In the genomic region with DNA sequence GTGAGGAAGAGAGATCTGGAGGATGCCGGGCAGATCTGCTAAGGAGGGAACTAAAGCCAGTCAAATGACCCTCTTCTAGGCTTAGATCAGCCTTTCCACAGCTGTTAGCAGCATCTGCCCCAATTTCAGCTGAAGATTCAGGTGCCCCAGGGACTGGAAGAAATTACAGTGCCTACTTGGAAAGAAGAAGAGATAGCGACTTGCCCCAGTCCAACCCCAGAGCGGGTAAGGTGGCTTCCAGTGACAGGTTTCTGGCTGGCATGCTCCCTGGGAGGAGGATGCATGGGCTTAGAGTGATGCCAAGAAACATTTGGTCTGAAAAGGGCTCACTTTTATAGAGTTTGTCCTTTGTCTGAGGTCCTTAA, we compare ENCODE assay signal across 8 cellular contexts. TPM values are rescaled to one million over a fixed set of nuclear protein-coding genes. Genes with fewer than 3 reads are reported as not detected.
DNase-seq lines count a peak whose midpoint lies in the region; ATAC-seq, FAIRE-seq and TF ChIP-seq lines count a peak whose summit lies in the region.

No MANE protein-coding gene starts in this region.

- H3K4me3 ChIP-seq in iPS-20b (ENCODE audit: low read length) (peak overlapping the region; percentile 91), testis (peak overlapping the region; percentile 74)

- FAIRE-seq in GM12891 (lab: Jason Lieb, UNC) = no peak

- intact Hi-C loops in testis (cut with DNase I; ENCODE audit: low total_unique reads) = no loop called here

- H3K9me3 Mint-ChIP-seq in activated CD4-positive, alpha-beta T cell treated with anti-CD3 and anti-CD28 coated beads, Interleukin-2, amount 10 ng/mL, durations not matched to agents 7 days and 5 days = no peaks in the 10 kb centered on the region
- H3K9me3 Mint-ChIP-seq in activated CD8-positive, alpha-beta T cell treated with anti-CD3 and anti-CD28 coated beads, Interleukin-2, amount 10 ng/mL, durations not matched to agents 7 days and 5 days (ENCODE audit: insufficient read depth) = no peaks in the 10 kb centered on the region

- H3K27ac Mint-ChIP-seq in activated CD4-positive, alpha-beta T cell treated with anti-CD3 and anti-CD28 coated beads, Interleukin-2, amount 10 ng/mL, durations not matched to agents 7 days and 5 days = peak overlapping the region; percentile 94
- peak overlapping the region; percentile 92 for H3K27ac Mint-ChIP-seq in activated CD8-positive, alpha-beta T cell treated with anti-CD3 and anti-CD28 coated beads, Interleukin-2, amount 10 ng/mL, durations not matched to agents 7 days and 5 days

- 11% methylated on average over 3 of the region's 3 CpGs for WGBS in testis, 2 donors

- CTCF ChIA-PET in activated CD4-positive, alpha-beta T cell treated with anti-CD3 and anti-CD28 coated beads, Interleukin-2, amount 10 ng/mL, durations not matched to agents 7 days and 5 days (lab: Charles Lee) = interaction anchor here (0.8 to 1.1 kb wide), 3 partner anchors 10 to 30 kb away, joined by 3 to 5 read pairs (median 3); no protein-coding TSS in a partner anchor
- CTCF ChIA-PET in activated CD8-positive, alpha-beta T cell treated with anti-CD3 and anti-CD28 coated beads, Interleukin-2, amount 10 ng/mL, durations not matched to agents 7 days and 5 days (lab: Charles Lee) = interaction anchor here (0.6 to 1.8 kb wide), 3 partner anchors 28 to 249 kb away, joined by 3 to 5 read pairs (median 3); a partner anchor contains a TSS

- no peak for DNase-seq in activated CD4-positive, alpha-beta T cell treated with anti-CD3 and anti-CD28 coated beads, Interleukin-2, amount 10 ng/mL, durations not matched to agents 7 days and 5 days
- no peak for DNase-seq in activated CD4-positive, alpha-beta T cell treated with anti-CD3 and anti-CD28 coated beads, Interleukin-2, amount 50 U/mL, for 1 hour
- DNase-seq in activated CD8-positive, alpha-beta T cell treated with anti-CD3 and anti-CD28 coated beads, Interleukin-2, amount 10 ng/mL, durations not matched to agents 7 days and 5 days = no peak
- DNase-seq in testis = no peak
- no peak for DNase-seq in GM12891 (ENCODE audit: insufficient read length, low spot score)
- DNase-seq in AML-193 (lab: John Stamatoyannopoulos, UW) = no peak

- peak; percentile 15 for ATAC-seq in activated CD8-positive, alpha-beta T cell treated with anti-CD3 and anti-CD28 coated beads, Interleukin-2, amount 10 ng/mL, durations not matched to agents 7 days and 5 days
- no peak for ATAC-seq in GM18520 (IDR thresholded peaks at IDR 0.05; ENCODE audit: unreplicated experiment)

- peaks cover 10% of the 10 kb centered on the region for H3K36me3 Mint-ChIP-seq in activated CD4-positive, alpha-beta T cell treated with anti-CD3 and anti-CD28 coated beads, Interleukin-2, amount 10 ng/mL, durations not matched to agents 7 days and 5 days (ENCODE audit: low read depth)
- H3K36me3 Mint-ChIP-seq in activated CD8-positive, alpha-beta T cell treated with anti-CD3 and anti-CD28 coated beads, Interleukin-2, amount 10 ng/mL, durations not matched to agents 7 days and 5 days (ENCODE audit: low read depth) = no peaks in the 10 kb centered on the region

- peak overlapping the region; percentile 85 for H3K9ac ChIP-seq in iPS-20b (ENCODE audit: low read depth, low read length)

- peaks cover 47% of the 10 kb centered on the region for H3K4me1 Mint-ChIP-seq in activated CD4-positive, alpha-beta T cell treated with anti-CD3 and anti-CD28 coated beads, Interleukin-2, amount 10 ng/mL, durations not matched to agents 7 days and 5 days
- peaks cover 33% of the 10 kb centered on the region for H3K4me1 Mint-ChIP-seq in activated CD8-positive, alpha-beta T cell treated with anti-CD3 and anti-CD28 coated beads, Interleukin-2, amount 10 ng/mL, durations not matched to agents 7 days and 5 days (ENCODE audit: low read depth)

- no peaks in the 10 kb centered on the region for H3K9me3 ChIP-seq in iPS-20b (ENCODE audit: insufficient read depth, low read depth, low read length)
- H3K9me3 ChIP-seq in testis = no peaks in the 10 kb centered on the region

- H3K4me3 Mint-ChIP-seq in activated CD4-positive, alpha-beta T cell treated with anti-CD3 and anti-CD28 coated beads, Interleukin-2, amount 10 ng/mL, durations not matched to agents 7 days and 5 days = peak overlapping the region; percentile 92
- peak overlapping the region; percentile 97 for H3K4me3 Mint-ChIP-seq in activated CD8-positive, alpha-beta T cell treated with anti-CD3 and anti-CD28 coated beads, Interleukin-2, amount 10 ng/mL, durations not matched to agents 7 days and 5 days

- POLR2A ChIA-PET in activated CD4-positive, alpha-beta T cell treated with anti-CD3 and anti-CD28 coated beads, Interleukin-2, amount 10 ng/mL, durations not matched to agents 7 days and 5 days (lab: Charles Lee) = interaction anchor here (0.7 kb wide), 1 partner anchor 235 kb away, joined by 3 read pairs; a partner anchor contains a TSS
- POLR2A ChIA-PET in activated CD8-positive, alpha-beta T cell treated with anti-CD3 and anti-CD28 coated beads, Interleukin-2, amount 10 ng/mL, durations not matched to agents 7 days and 5 days (lab: Charles Lee) = interaction anchor here (0.6 to 1.5 kb wide), 15 partner anchors 8 to 419 kb away, joined by 3 to 7 read pairs (median 4); a partner anchor contains a TSS

- no peaks in the 10 kb centered on the region for H3K36me3 ChIP-seq in iPS-20b (ENCODE audit: insufficient read depth, low read depth, low read length)
- no peaks in the 10 kb centered on the region for H3K36me3 ChIP-seq in testis (ENCODE audit: low read depth, missing control alignments)

- TF ChIP-seq CTCF in testis (IDR thresholded peaks at IDR 0.05) = no peak

- H3K27me3 ChIP-seq in iPS-20b (ENCODE audit: insufficient read depth, low read length) (no peaks in the 10 kb centered on the region), testis (no peaks in the 10 kb centered on the region)

- H3K4me1 ChIP-seq in iPS-20b (ENCODE audit: insufficient read depth, low read length) (peaks cover 32% of the 10 kb centered on the region), testis (peaks cover 7% of the 10 kb centered on the region)

- peaks cover 2% of the 10 kb centered on the region for H3K27me3 Mint-ChIP-seq in activated CD4-positive, alpha-beta T cell treated with anti-CD3 and anti-CD28 coated beads, Interleukin-2, amount 10 ng/mL, durations not matched to agents 7 days and 5 days
- H3K27me3 Mint-ChIP-seq in activated CD8-positive, alpha-beta T cell treated with anti-CD3 and anti-CD28 coated beads, Interleukin-2, amount 10 ng/mL, durations not matched to agents 7 days and 5 days (ENCODE audit: low read depth) = no peaks in the 10 kb centered on the region

- H3K27ac ChIP-seq in iPS-20b (ENCODE audit: low read length) (peak overlapping the region; percentile 48), testis (peak overlapping the region; percentile 60 to 79)

- TF ChIP-seq POLR2A in testis (IDR thresholded peaks at IDR 0.05) = no peak
- TF ChIP-seq POLR2A in GM12891 (IDR thresholded peaks at IDR 0.05; ENCODE audit: low read depth, low read length) = no peak

TF ChIP-seq in GM12891, 5 proteins besides CTCF, POLR2A, EP300 and RAD21:
- TF ChIP-seq TAF1 (IDR thresholded peaks at IDR 0.05; ENCODE audit: low read depth, low read length) (no peak), POU2F2 (IDR thresholded peaks at IDR 0.05; ENCODE audit: low read depth, low read length) (no peak), POLR2AphosphoS5 (IDR thresholded peaks at IDR 0.05; ENCODE audit: low read depth, low read length) (no peak), PAX5 (IDR thresholded peaks at IDR 0.05; ENCODE audit: insufficient read depth, low read length, severe bottlenecking) (no peak), SPI1 (IDR thresholded peaks at IDR 0.05; ENCODE audit: low read depth, low read length) (no peak)
TF ChIP-seq in GM12891: peak in this region for 0.

RNA-seq across cellular contexts. Expression of a gene that starts 0.6 kb away (rescaled TPM):
- 10 to 100 TPM; 36.5 to 41.8 TPM for total RNA-seq in activated CD4-positive, alpha-beta T cell treated with anti-CD3 and anti-CD28 coated beads, Interleukin-2, amount 10 ng/mL, durations not matched to agents 7 days and 5 days
- 10 to 100 TPM; 34.7 to 35.5 TPM for total RNA-seq in activated CD8-positive, alpha-beta T cell treated with anti-CD3 and anti-CD28 coated beads, Interleukin-2, amount 10 ng/mL, durations not matched to agents 7 days and 5 days
- 10 to 100 TPM; 55.9 to 59.1 TPM for total RNA-seq in testis
- polyA plus RNA-seq in testis (ENCODE audit: insufficient read depth, low read depth, low replicate concordance) = 35.4 TPM
- 12.6 TPM for polyA plus RNA-seq in GM12891 (2012; ENCODE audit: low read depth, missing spikeins)

RNA-seq across cellular contexts. Expression of a gene that starts 22.6 kb away (rescaled TPM):
- total RNA-seq in activated CD4-positive, alpha-beta T cell treated with anti-CD3 and anti-CD28 coated beads, Interleukin-2, amount 10 ng/mL, durations not matched to agents 7 days and 5 days = not detected
- not detected for total RNA-seq in activated CD8-positive, alpha-beta T cell treated with anti-CD3 and anti-CD28 coated beads, Interleukin-2, amount 10 ng/mL, durations not matched to agents 7 days and 5 days
- 1 to 10 TPM; 1.7 to 1.9 TPM for total RNA-seq in testis
- polyA plus RNA-seq in testis (ENCODE audit: insufficient read depth, low read depth, low replicate concordance) = 1.3 TPM
- 0.83 TPM for polyA plus RNA-seq in GM12891 (2012; ENCODE audit: low read depth, missing spikeins)

RNA-seq across cellular contexts. Expression of a gene that starts 32.2 kb away (rescaled TPM):
- total RNA-seq in activated CD4-positive, alpha-beta T cell treated with anti-CD3 and anti-CD28 coated beads, Interleukin-2, amount 10 ng/mL, durations not matched to agents 7 days and 5 days = under 1 TPM; 0.48 to 0.52 TPM
- total RNA-seq in activated CD8-positive, alpha-beta T cell treated with anti-CD3 and anti-CD28 coated beads, Interleukin-2, amount 10 ng/mL, durations not matched to agents 7 days and 5 days = under 1 TPM; 0.26 to 0.55 TPM
- 10 to 100 TPM; 20.1 to 29.3 TPM for total RNA-seq in testis
- 50.6 TPM for polyA plus RNA-seq in testis (ENCODE audit: insufficient read depth, low read depth, low replicate concordance)
- polyA plus RNA-seq in GM12891 (2012; ENCODE audit: low read depth, missing spikeins) = not detected

RNA-seq across cellular contexts. Expression of a gene that starts 38.7 kb away (rescaled TPM):
- 10 to 100 TPM; 68.1 to 71.7 TPM for total RNA-seq in activated CD4-positive, alpha-beta T cell treated with anti-CD3 and anti-CD28 coated beads, Interleukin-2, amount 10 ng/mL, durations not matched to agents 7 days and 5 days
- total RNA-seq in activated CD8-positive, alpha-beta T cell treated with anti-CD3 and anti-CD28 coated beads, Interleukin-2, amount 10 ng/mL, durations not matched to agents 7 days and 5 days = 10 to 100 TPM; 55.6 to 59.0 TPM
- 100 to 1,000 TPM; 130 to 138 TPM for total RNA-seq in testis
- 131 TPM for polyA plus RNA-seq in testis (ENCODE audit: insufficient read depth, low read depth, low replicate concordance)
- 45.0 TPM for polyA plus RNA-seq in GM12891 (2012; ENCODE audit: low read depth, missing spikeins)

RNA-seq across cellular contexts. Expression of a gene that starts 38.9 kb away (rescaled TPM):
- total RNA-seq in activated CD4-positive, alpha-beta T cell treated with anti-CD3 and anti-CD28 coated beads, Interleukin-2, amount 10 ng/mL, durations not matched to agents 7 days and 5 days = 10 to 100 TPM; 23.1 to 33.4 TPM
- 10 to 100 TPM; 34.7 to 35.4 TPM for total RNA-seq in activated CD8-positive, alpha-beta T cell treated with anti-CD3 and anti-CD28 coated beads, Interleukin-2, amount 10 ng/mL, durations not matched to agents 7 days and 5 days
- total RNA-seq in testis = 10 to 100 TPM; 35.0 to 37.7 TPM
- polyA plus RNA-seq in testis (ENCODE audit: insufficient read depth, low read depth, low replicate concordance) = 41.3 TPM
- polyA plus RNA-seq in GM12891 (2012; ENCODE audit: low read depth, missing spikeins) = 52.9 TPM

Comparison
In these comparisons a context has a peak if more than half of its experiments do, and no peak if none do; other contexts are left out.
1. RNA of a gene that starts 32.2 kb away (total RNA-seq): 20.1 to 29.3 TPM in testis; 0.26 to 0.55 TPM in activated CD8-positive, alpha-beta T cell treated with anti-CD3 and anti-CD28 coated beads, Interleukin-2, amount 10 ng/mL, durations not matched to agents 7 days and 5 days and 0.48 to 0.52 TPM in activated CD4-positive, alpha-beta T cell treated with anti-CD3 and anti-CD28 coated beads, Interleukin-2, amount 10 ng/mL, durations not matched to agents 7 days and 5 days; every median in the first group is over 10 times any median in the second.